9 cellular contexts compared by ENCODE assay signal in genomic region chr16:88681709-88682451, GRCh38. TPM values are rescaled to one million over a fixed set of nuclear protein-coding genes. Genes with fewer than 3 reads are reported as not detected.
DNase-seq lines count a peak whose midpoint lies in the region; ATAC-seq and TF ChIP-seq lines count a peak whose summit lies in the region.
"Had no signal": no experiment of that assay in that cellular context is flagged by ENCODE, and none has a peak within 500 bp of the region (broad histone marks: within the 10 kb centered on the region; RNA-seq: fewer than 3 reads in every experiment).

No MANE protein-coding gene starts in this region.

- H3K27ac ChIP-seq in SU-DHL-6 (ENCODE audit: low read depth, low read length): peak overlapping the region; percentile 83
- peak overlapping the region; percentile 68 for H3K27ac ChIP-seq in colonic mucosa
- H3K27ac ChIP-seq in skin epidermis: peak overlapping the region in 18 of 21 experiments; percentile 42 to 92 (median 72)
- no peak overlapping the region for H3K27ac ChIP-seq in smooth muscle cell (ENCODE audit: low read depth)

- intact Hi-C loops in colonic mucosa (cut with DNase I): no loop called here

- peaks cover 8% of the 10 kb centered on the region for H3K4me1 ChIP-seq in colonic mucosa
- H3K4me1 ChIP-seq in smooth muscle cell (ENCODE audit: low read depth): peaks cover 9% of the 10 kb centered on the region

- H3K27me3 ChIP-seq in SU-DHL-6 (ENCODE audit: low read length) (no peaks in the 10 kb centered on the region), colonic mucosa (peaks cover 15% of the 10 kb centered on the region), smooth muscle cell (ENCODE audit: low read depth) (peaks cover 27% of the 10 kb centered on the region)

- H3K4me3 ChIP-seq in SU-DHL-6 (ENCODE audit: insufficient read depth, low read length, poor library complexity, severe bottlenecking) (peak overlapping the region; percentile 23), colonic mucosa (no peak overlapping the region), skin epidermis (no peak overlapping the region), smooth muscle cell (no peak overlapping the region)

- H3K9me3 ChIP-seq in SU-DHL-6 (ENCODE audit: insufficient read depth, low read length) (no peaks in the 10 kb centered on the region), colonic mucosa (no peaks in the 10 kb centered on the region), smooth muscle cell (replicated peaks; ENCODE audit: low read depth) (no peaks in the 10 kb centered on the region)

- DNase-seq in colonic mucosa (no peak), smooth muscle cell (lab: John Stamatoyannopoulos, UW; ENCODE audit: unreplicated experiment) (no peak), DMS 273 (lab: John Stamatoyannopoulos, UW; ENCODE audit: unreplicated experiment) (no peak), left lobe of liver (ENCODE audit: low spot score) (no peak)

- H4K20me1 ChIP-seq in SU-DHL-6 (ENCODE audit: low read depth, low read length) (no peaks in the 10 kb centered on the region), smooth muscle cell (ENCODE audit: low read depth) (no peaks in the 10 kb centered on the region)

- ATAC-seq in HG03064 (IDR thresholded peaks at IDR 0.05; ENCODE audit: low read depth, unreplicated experiment): peak; percentile 63
- no peak for ATAC-seq in left lobe of liver

- H2AFZ ChIP-seq in SU-DHL-6 (ENCODE audit: low read depth, low read length, severe bottlenecking) (peak overlapping the region; percentile 59), smooth muscle cell (ENCODE audit: low read depth) (no peak overlapping the region)

- WGBS in smooth muscle cell (ENCODE audit: low lambda C conversion rate): 81% methylated on average over 21 of the region's 21 CpGs

- TF ChIP-seq POLR2A in GM19099 (IDR thresholded peaks at IDR 0.05; ENCODE audit: extremely low read depth, insufficient read length, low read depth): peak; percentile 67

- H3K36me3 ChIP-seq in SU-DHL-6 (ENCODE audit: low read length) (no peaks in the 10 kb centered on the region), colonic mucosa (no peaks in the 10 kb centered on the region), smooth muscle cell (ENCODE audit: low read depth) (no peaks in the 10 kb centered on the region)

- H3F3A ChIP-seq in SU-DHL-6 (ENCODE audit: insufficient read depth) (peaks cover 14% of the 10 kb centered on the region), smooth muscle cell (ENCODE audit: low read depth) (no peaks in the 10 kb centered on the region)

- H3K9ac ChIP-seq in SU-DHL-6 (ENCODE audit: low read length): peak overlapping the region; percentile 51
- peak overlapping the region in 1 of 2 donors; percentile 46 for H3K9ac ChIP-seq in colonic mucosa (ENCODE audit: low read depth in 2 of 2, low read length in 2 of 2)
- H3K9ac ChIP-seq in smooth muscle cell (ENCODE audit: low read depth): no peak overlapping the region

- no peaks in the 10 kb centered on the region for H3K9me2 ChIP-seq in SU-DHL-6 (replicated peaks; ENCODE audit: insufficient read depth, low read length)

- H3K4me2 ChIP-seq in SU-DHL-6 (ENCODE audit: low read depth, low read length, poor library complexity, severe bottlenecking) (peak overlapping the region; percentile 58), smooth muscle cell (no peak overlapping the region)

- no peak for TF ChIP-seq CTCF in SU-DHL-6 (IDR thresholded peaks at IDR 0.05; ENCODE audit: insufficient read depth, low read length, poor library complexity, severe bottlenecking)
- TF ChIP-seq CTCF in colonic mucosa (IDR thresholded peaks at IDR 0.05): no peak
- TF ChIP-seq CTCF in smooth muscle cell (IDR thresholded peaks at IDR 0.05; ENCODE audit: borderline replicate concordance, insufficient read depth, poor library complexity, severe bottlenecking): no peak

- H3K79me2 ChIP-seq in SU-DHL-6 (ENCODE audit: insufficient read depth, low read length) (no peaks in the 10 kb centered on the region), smooth muscle cell (ENCODE audit: low read depth) (no peaks in the 10 kb centered on the region)

RNA-seq across cellular contexts. Expression of gene SNAI3, which starts 4.4 kb away (rescaled TPM):
- total RNA-seq in colonic mucosa: under 1 TPM; 0.25 to 0.40 TPM
- 0.22 and 0.81 TPM in 2 replicates for total RNA-seq in smooth muscle cell
- 1.4 and 3.3 TPM in 2 replicates for polyA plus RNA-seq in smooth muscle cell
- total RNA-seq in left lobe of liver: 0.43 TPM
- polyA plus RNA-seq: keratinocyte had no signal

RNA-seq across cellular contexts. Expression of gene MVD, which starts 19.0 kb away (rescaled TPM):
- total RNA-seq in colonic mucosa: 100 to 1,000 TPM in 1 of 2 donors, 10 to 100 TPM in 1; 86.2 to 132 TPM
- total RNA-seq in smooth muscle cell: 25.7 and 46.1 TPM in 2 replicates
- polyA plus RNA-seq in smooth muscle cell: 85.9 and 113 TPM in 2 replicates
- 16.2 TPM for total RNA-seq in left lobe of liver

RNA-seq across cellular contexts. Expression of gene RNF166, which starts 24.3 kb away (rescaled TPM):
- 1 to 10 TPM; 9.2 to 9.3 TPM for total RNA-seq in colonic mucosa
- total RNA-seq in smooth muscle cell: 6.5 and 10.1 TPM in 2 replicates
- 16.2 and 17.3 TPM in 2 replicates for polyA plus RNA-seq in smooth muscle cell
- 10.4 TPM for total RNA-seq in left lobe of liver

RNA-seq across cellular contexts. Expression of gene CTU2, which starts 24.4 kb away (rescaled TPM):
- total RNA-seq in colonic mucosa (10 to 100 TPM in 1 of 2 donors, 1 to 10 TPM in 1; 7.8 to 23.1 TPM), smooth muscle cell (5.8 and 6.6 TPM in 2 replicates), left lobe of liver (8.3 TPM)
- polyA plus RNA-seq in smooth muscle cell: 16.4 and 21.3 TPM in 2 replicates

RNA-seq across cellular contexts. Expression of gene CYBA, which starts 31.0 kb away (rescaled TPM):
- 100 to 1,000 TPM; 368 to 389 TPM for total RNA-seq in colonic mucosa
- 158 and 181 TPM in 2 replicates for total RNA-seq in smooth muscle cell
- polyA plus RNA-seq in smooth muscle cell: 388 and 490 TPM in 2 replicates
- total RNA-seq in left lobe of liver: 32.5 TPM
